ENCODE assay signal across 11 cellular contexts in genomic region chr2:222844323-222844722, GRCh38. TPM values are rescaled to one million over a fixed set of nuclear protein-coding genes. Genes with fewer than 3 reads are reported as not detected.
A peak's percentile ranks its signal among the peaks of the same experiment; 100 is the strongest.
DNase-seq lines count a peak whose midpoint lies in the region; ATAC-seq, FAIRE-seq and TF ChIP-seq lines count a peak whose summit lies in the region.
"Had no signal": no experiment of that assay in that cellular context is flagged by ENCODE, and none has a peak within 500 bp of the region (broad histone marks: within the 10 kb centered on the region; RNA-seq: fewer than 3 reads in every experiment).

No MANE protein-coding gene starts in this region.

- peak overlapping the region; percentile 54; the same call in 1 of the 2 replicates for H3K4ac ChIP-seq in IMR-90 (ENCODE audit: low read depth, low read length)

- H4K5ac ChIP-seq in IMR-90 (ENCODE audit: low read depth, low read length), result peak overlapping the region; percentile 52; the same call in 1 of the 2 replicates

- H3K23ac ChIP-seq in IMR-90 (ENCODE audit: low read depth, low read length), result no peak overlapping the region

- TF ChIP-seq RAD21 in A549 (conservative IDR thresholded peaks at IDR 0.05 in 1 of 2, IDR thresholded peaks at IDR 0.05 in 1 of 2) (peak in 1 of 2 experiments; percentile 16; a peak in 1 of 5 replicates), IMR-90 (IDR thresholded peaks at IDR 0.05; ENCODE audit: low read length) (0 out of 2 replicates have a peak, but pooled peaks have one; percentile 10)

- peaks cover 3% of the 10 kb centered on the region; the same call in 1 of the 2 replicates for H3K9me1 ChIP-seq in IMR-90 (ENCODE audit: insufficient read depth, low read length)

- H3K36me3 ChIP-seq in IMR-90 (ENCODE audit: control insufficient read depth, insufficient read depth, low read length) (no peaks in the 10 kb centered on the region), right lobe of liver (no peaks in the 10 kb centered on the region)
- H3K36me3 ChIP-seq: gastroesophageal sphincter had no signal

- in situ Hi-C loops in IMR-90 (cut with MboI; ENCODE audit: low sequenced_read_pairs), result no loop called here
- in situ Hi-C loops in astrocyte of the cerebellum (cut with HindIII; ENCODE audit: low sequenced_read_pairs), result no loop called here

- WGBS in A549 (ENCODE audit: missing lambda C conversion rate), result 3% methylated on average over 6 of the region's 6 CpGs
- 10% methylated on average over 2 of the region's 6 CpGs; no CpG with 5 or more reads in 1 of the 2 experiments for WGBS in IMR-90 (ENCODE audit: extremely low coverage in 2 of 2, insufficient read length in 1 of 2), 2 experiments
- WGBS in right lobe of liver (ENCODE audit: insufficient coverage, low coverage, low lambda C conversion rate, missing lambda C conversion rate), result 51% methylated on average over 5 of the region's 6 CpGs

- no peak overlapping the region for H2BK15ac ChIP-seq in IMR-90 (ENCODE audit: low read depth, low read length)

- CTCF ChIA-PET in A549 (lab: Yijun Ruan, JAX) (interaction anchor here (0.7 to 1.7 kb wide), 4 partner anchors 59 to 135 kb away, joined by 3 to 4 read pairs (median 4); no protein-coding TSS in a partner anchor), IMR-90 (lab: Yijun Ruan, JAX) (interaction anchor here (1.2 kb wide), 1 partner anchor 17 kb away, joined by 6 read pairs; no protein-coding TSS in a partner anchor)

- H3K4me2 ChIP-seq in A549 (peak overlapping the region; percentile 76), IMR-90 (ENCODE audit: low read depth, low read length) (peak overlapping the region; percentile 79)

- no peak overlapping the region for H3K4me3 ChIP-seq in A549
- no peak overlapping the region for H3K4me3 ChIP-seq in IMR-90 (ENCODE audit: insufficient read depth, low read depth, low read length)
- H3K4me3 ChIP-seq in astrocyte of the cerebellum (ENCODE audit: low read depth, low read length), result no peak overlapping the region
- H3K4me3 ChIP-seq in right lobe of liver, result no peak overlapping the region
- H3K4me3 ChIP-seq: gastroesophageal sphincter had no signal

- peak; percentile 65 to 66; a peak in 5 of 6 replicates for ATAC-seq in A549
- ATAC-seq in IMR-90 (ENCODE audit: low read depth), result peak; percentile 85
- ATAC-seq in right lobe of liver, result peak; percentile 30 to 57 (median 40)
- ATAC-seq in GM18505 (IDR thresholded peaks at IDR 0.05; ENCODE audit: unreplicated experiment), result no peak
- ATAC-seq: gastroesophageal sphincter had no signal

- peak in 1 of 2 experiments; percentile 25; a peak in 1 of 5 replicates for TF ChIP-seq EP300 in A549 (IDR thresholded peaks at IDR 0.05)

- H3K27me3 ChIP-seq in IMR-90 (ENCODE audit: control insufficient read depth, insufficient read depth, low read length) (no peaks in the 10 kb centered on the region), right lobe of liver (no peaks in the 10 kb centered on the region)
- H3K27me3 ChIP-seq: gastroesophageal sphincter had no signal

- H2BK5ac ChIP-seq in IMR-90 (ENCODE audit: low read depth, low read length, poor library complexity, severe bottlenecking), result peak overlapping the region; percentile 87

- H3K9me3 ChIP-seq in A549, result no peaks in the 10 kb centered on the region
- no peaks in the 10 kb centered on the region for H3K9me3 ChIP-seq in IMR-90 (ENCODE audit: control insufficient read depth, insufficient read depth, low read length)
- H3K9me3 ChIP-seq in right lobe of liver, result no peaks in the 10 kb centered on the region
- H3K9me3 ChIP-seq: gastroesophageal sphincter had no signal

- no peak overlapping the region for H3K56ac ChIP-seq in IMR-90 (ENCODE audit: extremely low read depth, insufficient read depth, low read length)

- peak overlapping the region; percentile 81 for H2AFZ ChIP-seq in IMR-90 (replicated peaks; ENCODE audit: low read length, poor library complexity)

- H3K79me1 ChIP-seq in IMR-90 (ENCODE audit: low read depth in 1 of 2, low read length in 2 of 2), result no peaks in the 10 kb centered on the region

- H3K27ac ChIP-seq in A549, result peak overlapping the region; percentile 73 to 91
- peak overlapping the region; percentile 92 for H3K27ac ChIP-seq in IMR-90 (ENCODE audit: insufficient read depth, low read length)
- no peak overlapping the region for H3K27ac ChIP-seq in right lobe of liver
- H3K27ac ChIP-seq: C4-2B, gastroesophageal sphincter had no signal

- peak overlapping the region; percentile 61 for H3K14ac ChIP-seq in IMR-90 (replicated peaks; ENCODE audit: low read depth, low read length)

- H3K4me1 ChIP-seq in A549 (peaks cover 49% of the 10 kb centered on the region), IMR-90 (ENCODE audit: control insufficient read depth, insufficient read depth, low read length) (peaks cover 5% of the 10 kb centered on the region), right lobe of liver (peaks cover 0 to 10% (median 5%) of the 10 kb centered on the region in 4 donors)
- H3K4me1 ChIP-seq: gastroesophageal sphincter had no signal

- POLR2A ChIA-PET in A549 (lab: Yijun Ruan, JAX) (interaction anchor here (0.6 to 3.2 kb wide), 3 partner anchors 9 to 165 kb away, joined by 3 to 43 read pairs (median 6); partner anchors contain the start of gene ACSL3), IMR-90 (lab: Charles Lee; ENCODE audit: unreplicated experiment) (no interaction called here)

- FAIRE-seq in A549 (lab: Jason Lieb, UNC), result no peak

- no peaks in the 10 kb centered on the region for H4K20me1 ChIP-seq in IMR-90 (ENCODE audit: insufficient read depth, low read length)

- H2AK5ac ChIP-seq in IMR-90 (ENCODE audit: low read depth, low read length), result no peak overlapping the region

- H2AK9ac ChIP-seq in IMR-90 (replicated peaks; ENCODE audit: low read depth, low read length, poor library complexity), result no peak overlapping the region

- TF ChIP-seq CTCF in A549 (IDR thresholded peaks at IDR 0.05) (no peak), IMR-90 (conservative IDR thresholded peaks at IDR 0.05; ENCODE audit: low read depth, low read length) (no peak), astrocyte of the cerebellum (IDR thresholded peaks at IDR 0.05; ENCODE audit: low read depth, low read length, missing control alignments) (no peak), right lobe of liver (IDR thresholded peaks at IDR 0.05) (no peak)

- TF ChIP-seq POLR2A in A549 (IDR thresholded peaks at IDR 0.05; ENCODE audit: low read length) (no peak), IMR-90 (IDR thresholded peaks at IDR 0.05; ENCODE audit: low read depth, low read length) (no peak), right lobe of liver (IDR thresholded peaks at IDR 0.05) (no peak), GM18505 (IDR thresholded peaks at IDR 0.05; ENCODE audit: borderline replicate concordance, extremely low read depth, insufficient read depth, insufficient read length) (no peak)

- dilution Hi-C loops in IMR-90 (cut with HindIII; ENCODE audit: low sequenced_read_pairs, unreplicated experiment), result no loop called here

- peak overlapping the region; percentile 85 for H2BK120ac ChIP-seq in IMR-90 (ENCODE audit: low read depth, low read length)

- H3K9ac ChIP-seq in IMR-90 (ENCODE audit: low read depth, low read length), result peak overlapping the region; percentile 30; the same call in 1 of the 2 replicates

- H4K91ac ChIP-seq in IMR-90 (ENCODE audit: insufficient read depth, low read depth, low read length), result 0 out of 2 replicates have a peak overlapping the region, but pooled peaks have one; percentile 40

- intact Hi-C loops in IMR-90 (cut with micrococcal nuclease), result loop anchor here (1.0 kb wide), 1 partner anchor 16 kb away; no protein-coding TSS in a partner anchor
- intact Hi-C loops in right lobe of liver (cut with DNase I), result no loop called here

- H3K18ac ChIP-seq in IMR-90 (ENCODE audit: low read depth, low read length), result peak overlapping the region; percentile 85; the same call in 1 of the 2 replicates

- BruUV-seq in IMR-90 (replicated peaks; lab: Mats Ljungman, UMichigan), result no TSS peak

- DNase-seq in A549 (ENCODE audit: low read depth in 1 of 2, low spot score in 1 of 2), result peak; percentile 27 to 71
- peak; percentile 96 for DNase-seq in IMR-90
- DNase-seq in astrocyte of the cerebellum (ENCODE audit: low read depth), result peak; percentile 49
- DNase-seq in right lobe of liver, result no peak
- no peak for DNase-seq in effector CD8-positive, alpha-beta T cell (lab: John Stamatoyannopoulos, UW)
- DNase-seq in NCI-H1436 treated with DMSO at 0.1 percent for 48 hours (lab: John Stamatoyannopoulos, UW), result no peak
- no peak for DNase-seq in activated CD8-positive, alpha-beta memory T cell treated with anti-CD3 and anti-CD28 coated beads for 24 hours
- DNase-seq: NCI-H774 had no signal

- peak overlapping the region; percentile 72; the same call in 1 of the 2 replicates for H2BK20ac ChIP-seq in IMR-90 (ENCODE audit: low read depth, low read length)

- H4K8ac ChIP-seq in IMR-90 (ENCODE audit: low read depth in 2 of 2, low read length in 2 of 2), result peak overlapping the region in 1 of 2 experiments; percentile 60; a peak in 2 of 4 replicates

TF ChIP-seq in A549, 52 proteins besides CTCF, POLR2A, EP300 and RAD21 (continues in another document):
- TF ChIP-seq MAFK (IDR thresholded peaks at IDR 0.05; ENCODE audit: partially characterized antibody), result peak; percentile 95
- 0 out of 2 replicates have a peak, but pooled peaks have one; percentile 20 for TF ChIP-seq GATA3 (IDR thresholded peaks at IDR 0.05; ENCODE audit: borderline replicate concordance)
- no peak for TF ChIP-seq NPAS2 (CRISPR knock-in tag; IDR thresholded peaks at IDR 0.05; ENCODE audit: borderline replicate concordance)
- TF ChIP-seq JUN (IDR thresholded peaks at IDR 0.05), result peak in 1 of 2 experiments; percentile 37; a peak in 2 of 5 replicates
- TF ChIP-seq RCOR1 (IDR thresholded peaks at IDR 0.05; ENCODE audit: low read depth, low read length), result no peak

TF ChIP-seq in IMR-90, 13 proteins besides CTCF, POLR2A, EP300 and RAD21 (continues in another document):
- TF ChIP-seq BHLHE40 (IDR thresholded peaks at IDR 0.05; ENCODE audit: low read depth, low read length), result peak; percentile 74
- peak; percentile 81 for TF ChIP-seq FOS (IDR thresholded peaks at IDR 0.05; ENCODE audit: low read depth, low read length)
- no peak for TF ChIP-seq SMC3 (IDR thresholded peaks at IDR 0.05; ENCODE audit: low read depth, low read length)
- no peak for TF ChIP-seq MXI1 (IDR thresholded peaks at IDR 0.05; ENCODE audit: borderline replicate concordance, low read depth, low read length)
- TF ChIP-seq NFE2L2 (IDR thresholded peaks at IDR 0.05; ENCODE audit: low read depth, low read length), result peak; percentile 42; the same call in 1 of the 2 replicates

RNA-seq across cellular contexts. Expression of gene ACSL3, which starts 16.5 kb away (rescaled TPM):
- 160 and 209 TPM in 2 replicates for polyA plus RNA-seq in A549 (2011; rRNA removed)
- 35.0 and 40.1 TPM in 2 replicates for polyA plus RNA-seq in A549 (2012; cell fraction: cytosol; rRNA removed)
- polyA plus RNA-seq in A549 (2012; cell fraction: nucleus; rRNA removed), result 48.9 and 60.2 TPM in 2 replicates
- 89.1 to 142 TPM (median 128 TPM) in 3 replicates for polyA plus RNA-seq in A549 (2017; fragmentation: RNase III; extraction: RNeasy Plus Mini Kit Qiagen cat#74134 plus additional on column Dnase treatment)
- 149 and 161 TPM in 2 replicates for polyA minus RNA-seq in A549 (2011; rRNA and poly(A)+ RNA removed)
- total RNA-seq in IMR-90 (2012; rRNA removed), result 84.2 and 96.4 TPM in 2 replicates
- 29.2 and 31.0 TPM in 2 replicates for polyA plus RNA-seq in IMR-90 (2012; rRNA removed)
- 15.5 and 19.7 TPM in 2 replicates for polyA plus RNA-seq in IMR-90 (2012; cell fraction: cytosol; rRNA removed)
- 8.8 and 31.8 TPM in 2 replicates for polyA plus RNA-seq in IMR-90 (2012; cell fraction: nucleus; rRNA removed; ENCODE audit: low replicate concordance)
- 10 to 100 TPM; 31.1 to 73.0 (median 49.9) TPM for total RNA-seq in right lobe of liver

Comparison
In these comparisons a context has a peak if more than half of its experiments do, and no peak if none do; other contexts are left out.
1. DNase-seq: peak in A549 (2 of 2), IMR-90 (single experiment) and astrocyte of the cerebellum (single experiment); none in right lobe of liver (0 of 3), effector CD8-positive, alpha-beta T cell (single experiment), NCI-H1436 treated with DMSO at 0.1 percent for 48 hours (single experiment) and activated CD8-positive, alpha-beta memory T cell treated with anti-CD3 and anti-CD28 coated beads for 24 hours (single experiment).
2. H3K27ac ChIP-seq: peak in A549 (2 of 2) and IMR-90 (single experiment); none in right lobe of liver (0 of 3).